In genomic region chr12:34354239-34355200, GRCh38 we compare ENCODE assay signal across 18 cellular contexts.
"Had no signal": no experiment of that assay in that cellular context is flagged by ENCODE, and none has a peak within 500 bp of the region (broad histone marks: within the 10 kb centered on the region; RNA-seq: fewer than 3 reads in every experiment).

No MANE protein-coding gene starts in this region.

- H3K4me1 ChIP-seq: ascending aorta, heart right ventricle, prostate gland, thyroid gland, upper lobe of right lung had no signal

- H3K4me3 ChIP-seq: ascending aorta, heart right ventricle, prostate gland, thyroid gland, upper lobe of right lung had no signal

- H3K27me3 ChIP-seq: ascending aorta, brain microvascular endothelial cell, thyroid gland, upper lobe of right lung had no signal

- H3K36me3 ChIP-seq: ascending aorta, brain microvascular endothelial cell, heart right ventricle, prostate gland, thyroid gland, upper lobe of right lung had no signal

- H3K27ac ChIP-seq: ascending aorta, brain microvascular endothelial cell, heart right ventricle, prostate gland, thyroid gland, upper lobe of right lung had no signal

- ATAC-seq: activated naive CD4-positive, alpha-beta T cell treated with anti-CD3 and anti-CD28 coated beads, Interleukin-2, amount 50 U/mL, for 72 hours; activated T-helper 17 cell treated with anti-CD3 and anti-CD28 coated beads, Interleukin-2, amount 50 U/mL, for 72 hours; heart right ventricle; left cardiac atrium; natural killer cell treated with Interleukin-12 subunit alpha and Interleukin-12 subunit beta and Interleukin-15 and Interleukin-18, amount 100 ng/mL, for 72 hours; upper lobe of right lung had no signal

- H3K9me3 ChIP-seq: prostate gland, thyroid gland, upper lobe of right lung had no signal

- DNase-seq: activated CD8-positive, alpha-beta memory T cell treated with anti-CD3 and anti-CD28 coated beads for 24 hours; activated CD8-positive, alpha-beta memory T cell treated with anti-CD3 and anti-CD28 coated beads, Interleukin-2, amount 50 U/mL, for 4 hours; activated T-cell treated with anti-CD3 and anti-CD28 coated beads, Interleukin-2, amount 50 U/mL, for 24 hours; brain microvascular endothelial cell; caudate nucleus; effector CD4-positive, alpha-beta T cell; heart right ventricle; islet precursor cell; left cardiac atrium; stimulated activated CD4-positive, alpha-beta T cell treated with anti-CD3 and anti-CD28 coated beads, Interleukin-4, amount 100 ng/mL, for 24 hours; substantia nigra; thyroid gland; upper lobe of right lung had no signal
